21 cellular contexts compared by ENCODE assay signal in the genomic region with DNA sequence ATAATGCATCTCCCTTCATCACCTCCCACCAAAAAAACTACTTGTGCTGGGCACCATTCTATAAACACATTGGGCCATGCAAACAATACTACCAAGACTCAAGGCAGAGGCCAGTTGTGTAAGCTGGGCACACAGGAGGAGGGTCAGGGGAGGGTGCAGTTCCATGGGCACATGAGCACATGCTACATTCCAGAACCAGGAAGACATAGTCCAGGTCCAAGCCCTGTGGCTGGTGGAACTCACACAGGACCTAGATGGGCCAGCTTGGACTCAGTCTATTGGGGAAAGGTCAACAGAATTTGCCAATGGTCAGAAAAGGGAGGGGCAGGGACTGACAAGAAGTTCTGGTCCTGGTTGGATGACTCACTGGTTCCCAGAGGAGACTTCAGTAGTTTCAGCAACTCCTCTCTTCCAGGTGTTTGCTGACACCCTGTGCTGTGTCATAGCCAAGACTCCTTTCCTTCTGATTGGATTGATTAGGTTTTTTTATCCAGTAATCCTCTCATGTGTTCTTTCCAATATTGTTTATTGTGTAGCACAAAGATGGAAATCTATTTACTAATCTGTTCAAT.
"Had no signal": no experiment of that assay in that cellular context is flagged by ENCODE, and none has a peak within 500 bp of the region (broad histone marks: within the 10 kb centered on the region; RNA-seq: fewer than 3 reads in every experiment).

No MANE protein-coding gene starts in this region.

- H3K4me3 ChIP-seq: colonic mucosa, heart right ventricle, lung, psoas muscle, right lobe of liver, thoracic aorta had no signal

- DNase-seq: colonic mucosa; dermis blood vessel endothelial cell; heart right ventricle; hypothalamus; islet precursor cell; left cardiac atrium; left ventricle myocardium superior; naive thymus-derived CD4-positive, alpha-beta T cell; nephron progenitor cell; psoas muscle; retina; right lobe of liver; stimulated activated CD4-positive, alpha-beta T cell treated with anti-CD3 and anti-CD28 coated beads, Interleukin-2, amount 100 ng/mL, for 24 hours; stimulated activated CD4-positive, alpha-beta T cell treated with anti-CD3 and anti-CD28 coated beads, Interleukin-4, amount 100 ng/mL, for 4 hours; stimulated activated naive B cell treated with anti-CD40 and anti-IgM and Interleukin-4, amounts not matched to agents 10 μg/mL and 1 μg/mL and 100 μg/mL, for 72 hours; stimulated activated naive CD8-positive, alpha-beta T cell treated with anti-CD3 and anti-CD28 coated beads, Interleukin-15, amount 100 ng/mL, for 72 hours; substantia nigra had no signal

- H3K27ac ChIP-seq: colonic mucosa, heart right ventricle, psoas muscle, right lobe of liver, thoracic aorta had no signal

- H3K36me3 ChIP-seq: colonic mucosa, heart right ventricle, right lobe of liver, thoracic aorta had no signal

- FAIRE-seq: frontal cortex, urothelium cell line had no signal

- H3K4me1 ChIP-seq: colonic mucosa, heart right ventricle, psoas muscle, right lobe of liver had no signal

- H3K27me3 ChIP-seq: colonic mucosa, right lobe of liver had no signal

- H3K9me3 ChIP-seq: colonic mucosa, heart right ventricle, psoas muscle, right lobe of liver, thoracic aorta had no signal

- ATAC-seq: left ventricle myocardium superior; naive thymus-derived CD4-positive, alpha-beta T cell; psoas muscle; stimulated activated naive B cell treated with anti-CD40 and anti-IgM and Interleukin-4, amounts not matched to agents 10 μg/mL and 1 μg/mL and 100 μg/mL, for 72 hours; stimulated activated naive CD8-positive, alpha-beta T cell treated with anti-CD3 and anti-CD28 coated beads, Interleukin-15, amount 100 ng/mL, for 72 hours had no signal
